ENCODE assay signal across 8 cellular contexts in genomic region chr19:45994989-45995714, GRCh38. TPM values are rescaled to one million over a fixed set of nuclear protein-coding genes. Genes with fewer than 3 reads are reported as not detected.
A peak's percentile ranks its signal among the peaks of the same experiment; 100 is the strongest.
DNase-seq lines count a peak whose midpoint lies in the region; ATAC-seq lines count a peak whose summit lies in the region.

A gene with protein sequence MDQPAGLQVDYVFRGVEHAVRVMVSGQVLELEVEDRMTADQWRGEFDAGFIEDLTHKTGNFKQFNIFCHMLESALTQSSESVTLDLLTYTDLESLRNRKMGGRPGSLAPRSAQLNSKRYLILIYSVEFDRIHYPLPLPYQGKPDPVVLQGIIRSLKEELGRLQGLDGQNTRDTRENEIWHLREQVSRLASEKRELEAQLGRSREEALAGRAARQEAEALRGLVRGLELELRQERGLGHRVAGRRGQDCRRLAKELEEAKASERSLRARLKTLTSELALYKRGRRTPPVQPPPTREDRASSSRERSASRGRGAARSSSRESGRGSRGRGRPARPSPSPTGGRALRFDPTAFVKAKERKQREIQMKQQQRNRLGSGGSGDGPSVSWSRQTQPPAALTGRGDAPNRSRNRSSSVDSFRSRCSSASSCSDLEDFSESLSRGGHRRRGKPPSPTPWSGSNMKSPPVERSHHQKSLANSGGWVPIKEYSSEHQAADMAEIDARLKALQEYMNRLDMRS (plus strand): TSS chr19:45995467. CDS start chr19:46003019, 7,552 bp downstream.

- DNase-seq in NCI-H526 (lab: John Stamatoyannopoulos, UW), result peak; percentile 99
- DNase-seq in activated CD4-positive, alpha-beta T cell treated with anti-CD3 and anti-CD28 coated beads for 48 hours, result peak; percentile 96
- DNase-seq in dedifferentiated amniotic fluid mesenchymal stem cell (ENCODE audit: extremely low spot score), result peak; percentile 100
- peak; percentile 96 for DNase-seq in left lobe of liver (ENCODE audit: low spot score)
- DNase-seq in stimulated activated CD4-positive, alpha-beta T cell treated with anti-CD3 and anti-CD28 coated beads, Interleukin-2, amount 100 ng/mL, for 4 hours (ENCODE audit: low read depth), result peak; percentile 96

- no peaks in the 10 kb centered on the region for H3K9me3 ChIP-seq in BLaER1

- peak within 1 kb of the TSS; percentile 75 for H3K4me3 ChIP-seq in BLaER1

- ATAC-seq in GM19324 (IDR thresholded peaks at IDR 0.05; ENCODE audit: low FRiP score, unreplicated experiment), result peak; percentile 97
- ATAC-seq in HG03460 (IDR thresholded peaks at IDR 0.05; ENCODE audit: unreplicated experiment), result peak; percentile 98
- ATAC-seq in left lobe of liver, result peak; percentile 97

- peaks cover 20% of the 10 kb centered on the region for H3K27me3 ChIP-seq in BLaER1

- peak within 1 kb of the TSS; percentile 82 for H3K9ac ChIP-seq in BLaER1

- peaks cover 18% of the 10 kb centered on the region for H3K36me3 ChIP-seq in BLaER1

- H3K27ac ChIP-seq in BLaER1, result peak within 1 kb of the TSS; percentile 75

- H4K20me1 ChIP-seq in BLaER1, result peaks cover 23% of the 10 kb centered on the region

- peak within 1 kb of the TSS; percentile 87 for H3K4me2 ChIP-seq in BLaER1

- peaks cover 33% of the 10 kb centered on the region for H3K4me1 ChIP-seq in BLaER1

RNA-seq across cellular contexts. Expression of the gene that starts here (rescaled TPM):
- total RNA-seq in left lobe of liver, result 11.1 TPM

Comparison
In these comparisons a context has a peak if more than half of its experiments do, and no peak if none do; other contexts are left out.
1. Peak in every context shown above with its lines: DNase-seq, ATAC-seq, H3K4me3 ChIP-seq and H3K27ac ChIP-seq.